16 cellular contexts compared by ENCODE assay signal in genomic region chr1:80498673-80499072, GRCh38.
"Had no signal": no experiment of that assay in that cellular context is flagged by ENCODE, and none has a peak within 500 bp of the region (broad histone marks: within the 10 kb centered on the region; RNA-seq: fewer than 3 reads in every experiment).

No MANE protein-coding gene starts in this region.

- H3K27me3 ChIP-seq: dorsolateral prefrontal cortex, pancreas, stomach, transverse colon had no signal

- H3K4me3 ChIP-seq: dorsolateral prefrontal cortex, pancreas, skin epidermis, stomach, thoracic aorta, transverse colon had no signal

- ATAC-seq: naive thymus-derived CD8-positive, alpha-beta T cell; pancreas; sciatic nerve had no signal

- H3K36me3 Mint-ChIP-seq: naive thymus-derived CD8-positive, alpha-beta T cell had no signal

- H3K27ac Mint-ChIP-seq: naive thymus-derived CD8-positive, alpha-beta T cell; progenitor cell of endocrine pancreas had no signal

- H3K9me3 ChIP-seq: pancreas, stomach, thoracic aorta, transverse colon had no signal

- H3K4me3 Mint-ChIP-seq: naive thymus-derived CD8-positive, alpha-beta T cell had no signal

- H3K4me1 Mint-ChIP-seq: naive thymus-derived CD8-positive, alpha-beta T cell had no signal

- DNase-seq: central memory CD4-positive, alpha-beta T cell; cortex of kidney; dorsolateral prefrontal cortex; effector CD8-positive, alpha-beta T cell; kidney; naive thymus-derived CD8-positive, alpha-beta T cell; nucleus accumbens; pancreas; stimulated activated naive CD4-positive, alpha-beta T cell; stomach; substantia nigra; transverse colon had no signal

- H3K27ac ChIP-seq: dorsolateral prefrontal cortex, pancreas, skin epidermis, stomach, thoracic aorta, transverse colon had no signal

- H3K27me3 Mint-ChIP-seq: naive thymus-derived CD8-positive, alpha-beta T cell; progenitor cell of endocrine pancreas had no signal

- H3K36me3 ChIP-seq: pancreas, stomach, thoracic aorta, transverse colon had no signal

- H3K4me1 ChIP-seq: pancreas, stomach, transverse colon had no signal
